Comparison of ENCODE assay signal across 8 cellular contexts in genomic region chr6:24583463-24584389, GRCh38.
DNase-seq lines count a peak whose midpoint lies in the region; ATAC-seq, FAIRE-seq and TF ChIP-seq lines count a peak whose summit lies in the region.

No MANE protein-coding gene starts in this region.

- FAIRE-seq in HTR-8/SVneo (lab: Jason Lieb, UNC): peak; percentile 16

- CTCF ChIA-PET in AG04449 (lab: Yijun Ruan, JAX): interaction anchor here (0.7 to 9.3 kb wide), 27 partner anchors 9 to 1015 kb away, joined by 3 to 190 read pairs (median 4); no protein-coding TSS in a partner anchor

- H3K4me3 Mint-ChIP-seq in naive B cell: peak overlapping the region in 1 of 8 donors; percentile 16

- TF ChIP-seq CTCF in AG04449 (IDR thresholded peaks at IDR 0.05; ENCODE audit: insufficient read depth, low read length, missing control alignments) (peak; percentile 80), epithelial cell of esophagus (IDR thresholded peaks at IDR 0.05; ENCODE audit: insufficient read depth, low read depth, low read length, missing control alignments) (peak; percentile 79)

- peak overlapping the region in 1 of 6 donors; percentile 43 for H3K27ac Mint-ChIP-seq in naive B cell

- H3K36me3 Mint-ChIP-seq in naive B cell: no peaks in the 10 kb centered on the region

- DNase-seq in AG04449 (ENCODE audit: low read depth, low spot score) (peak; percentile 9), HTR-8/SVneo (ENCODE audit: insufficient read length, low spot score) (peak; percentile 55), NOMO-1 treated with DMSO at 0.1 percent for 48 hours (lab: John Stamatoyannopoulos, UW; ENCODE audit: unreplicated experiment) (peak; percentile 73), epithelial cell of esophagus (ENCODE audit: low read depth) (peak; percentile 71), naive B cell (peak; percentile 57)
- peak; percentile 21 for DNase-seq in activated CD8-positive, alpha-beta memory T cell treated with anti-CD3 and anti-CD28 coated beads, Interleukin-2, amount 50 U/mL, for 1 hour (ENCODE audit: extremely low read depth)
- peak; percentile 41 to 43 for DNase-seq in stimulated activated CD8-positive, alpha-beta memory T cell treated with anti-CD3 and anti-CD28 coated beads, Interleukin-7, amount 100 ng/mL, for 4 hours (ENCODE audit: low read depth in 2 of 2)

- H3K4me1 Mint-ChIP-seq in naive B cell: peaks cover 4 to 10% (median 7%) of the 10 kb centered on the region in 3 donors

- POLR2A ChIA-PET in AG04449 (lab: Yijun Ruan, JAX): no interaction called here

- H3K9me3 Mint-ChIP-seq in naive B cell: no peaks in the 10 kb centered on the region

- H3K27me3 Mint-ChIP-seq in naive B cell: peaks cover 15 to 22% (median 17%) of the 10 kb centered on the region in 3 donors

- H3K4me3 ChIP-seq in AG04449 (ENCODE audit: low read depth, low read length) (no peak overlapping the region), epithelial cell of esophagus (ENCODE audit: low read length) (no peak overlapping the region)

- peak; percentile 75 for ATAC-seq in GM18909 (IDR thresholded peaks at IDR 0.05; ENCODE audit: poor library complexity, unreplicated experiment)
- peak; percentile 71 to 74 for ATAC-seq in naive B cell (ENCODE audit: low read depth in 2 of 2)

Comparison
In these comparisons a context has a peak if more than half of its experiments do, and no peak if none do; other contexts are left out.
1. DNase-seq: peak in every context shown above with its lines; median percentile 73 in NOMO-1 treated with DMSO at 0.1 percent for 48 hours; 71 in epithelial cell of esophagus; 57 in naive B cell; 55 in HTR-8/SVneo; 42 in stimulated activated CD8-positive, alpha-beta memory T cell treated with anti-CD3 and anti-CD28 coated beads, Interleukin-7, amount 100 ng/mL, for 4 hours; 21 in activated CD8-positive, alpha-beta memory T cell treated with anti-CD3 and anti-CD28 coated beads, Interleukin-2, amount 50 U/mL, for 1 hour; 9 in AG04449.